ENCODE assay signal across 7 cellular contexts in genomic region chr19:46787040-46787330, GRCh38. TPM values are rescaled to one million over a fixed set of nuclear protein-coding genes. Genes with fewer than 3 reads are reported as not detected.
DNase-seq lines count a peak whose midpoint lies in the region; ATAC-seq lines count a peak whose summit lies in the region.

No MANE protein-coding gene starts in this region.

- peak overlapping the region; percentile 86 for H3K4me3 ChIP-seq in iPS-18c (ENCODE audit: insufficient read depth, low read depth, low read length)

- peaks cover 61% of the 10 kb centered on the region for H3K4me1 Mint-ChIP-seq in activated T-helper 1 cell treated with anti-CD3 and anti-CD28 coated beads, Interleukin-12 subunit alpha, Interleukin-12 subunit beta, Interleukin-2, Interleukin-4 antibody, amounts not matched to agents 30 ng/mL and 10 ng/mL and 1 ng/mL, durations not matched to agents 14 hours and 24 hours and 36 hours (ENCODE audit: low read depth)
- peaks cover 39 to 71% of the 10 kb centered on the region in 2 donors for H3K4me1 Mint-ChIP-seq in stimulated activated naive B cell treated with anti-CD40 and anti-IgM and Interleukin-4, amounts not matched to agents 10 μg/mL and 1 μg/mL and 100 μg/mL, for 72 hours

- H3K27me3 Mint-ChIP-seq in activated T-helper 1 cell treated with anti-CD3 and anti-CD28 coated beads, Interleukin-12 subunit alpha, Interleukin-12 subunit beta, Interleukin-2, Interleukin-4 antibody, amounts not matched to agents 30 ng/mL and 10 ng/mL and 1 ng/mL, durations not matched to agents 14 hours and 24 hours and 36 hours (ENCODE audit: insufficient read depth) = no peaks in the 10 kb centered on the region
- H3K27me3 Mint-ChIP-seq in stimulated activated naive B cell treated with anti-CD40 and anti-IgM and Interleukin-4, amounts not matched to agents 10 μg/mL and 1 μg/mL and 100 μg/mL, for 72 hours = no peaks in the 10 kb centered on the region

- no peaks in the 10 kb centered on the region for H3K9me3 ChIP-seq in iPS-18c (ENCODE audit: control insufficient read depth, insufficient read depth, low read length)

- ATAC-seq in stimulated activated naive B cell treated with anti-CD40 and anti-IgM and Interleukin-4, amounts not matched to agents 10 μg/mL and 1 μg/mL and 100 μg/mL, for 72 hours (replicated peaks) = no peak
- ATAC-seq in GM18909 (IDR thresholded peaks at IDR 0.05; ENCODE audit: poor library complexity, unreplicated experiment) = no peak

- DNase-seq in HT-29 (ENCODE audit: low spot score) (peak; percentile 84), SIG-M5 treated with dmso at 0.1 percent for 504 hours (lab: John Stamatoyannopoulos, UW; ENCODE audit: unreplicated experiment) (no peak), NCI-H187 treated with DMSO at 0.1 percent for 48 hours (lab: John Stamatoyannopoulos, UW) (no peak)
- no peak for DNase-seq in activated T-helper 1 cell treated with anti-CD3 and anti-CD28 coated beads, Interleukin-12 subunit alpha, Interleukin-12 subunit beta, Interleukin-2, Interleukin-4 antibody, amounts not matched to agents 30 ng/mL and 10 ng/mL and 1 ng/mL, durations not matched to agents 14 hours and 24 hours and 36 hours (ENCODE audit: low spot score)
- no peak for DNase-seq in stimulated activated naive B cell treated with anti-CD40 and anti-IgM and Interleukin-4, amounts not matched to agents 10 μg/mL and 1 μg/mL and 100 μg/mL, for 72 hours

- H3K27ac Mint-ChIP-seq in activated T-helper 1 cell treated with anti-CD3 and anti-CD28 coated beads, Interleukin-12 subunit alpha, Interleukin-12 subunit beta, Interleukin-2, Interleukin-4 antibody, amounts not matched to agents 30 ng/mL and 10 ng/mL and 1 ng/mL, durations not matched to agents 14 hours and 24 hours and 36 hours = peak overlapping the region; percentile 92
- H3K27ac Mint-ChIP-seq in stimulated activated naive B cell treated with anti-CD40 and anti-IgM and Interleukin-4, amounts not matched to agents 10 μg/mL and 1 μg/mL and 100 μg/mL, for 72 hours = peak overlapping the region; percentile 97

- H3K4me3 Mint-ChIP-seq in activated T-helper 1 cell treated with anti-CD3 and anti-CD28 coated beads, Interleukin-12 subunit alpha, Interleukin-12 subunit beta, Interleukin-2, Interleukin-4 antibody, amounts not matched to agents 30 ng/mL and 10 ng/mL and 1 ng/mL, durations not matched to agents 14 hours and 24 hours and 36 hours = peak overlapping the region; percentile 95
- H3K4me3 Mint-ChIP-seq in stimulated activated naive B cell treated with anti-CD40 and anti-IgM and Interleukin-4, amounts not matched to agents 10 μg/mL and 1 μg/mL and 100 μg/mL, for 72 hours = peak overlapping the region; percentile 98 to 99

- no peaks in the 10 kb centered on the region for H3K9me3 Mint-ChIP-seq in activated T-helper 1 cell treated with anti-CD3 and anti-CD28 coated beads, Interleukin-12 subunit alpha, Interleukin-12 subunit beta, Interleukin-2, Interleukin-4 antibody, amounts not matched to agents 30 ng/mL and 10 ng/mL and 1 ng/mL, durations not matched to agents 14 hours and 24 hours and 36 hours
- H3K9me3 Mint-ChIP-seq in stimulated activated naive B cell treated with anti-CD40 and anti-IgM and Interleukin-4, amounts not matched to agents 10 μg/mL and 1 μg/mL and 100 μg/mL, for 72 hours = no peaks in the 10 kb centered on the region

- intact Hi-C loops in activated T-helper 1 cell treated with anti-CD3 and anti-CD28 coated beads, Interleukin-12 subunit alpha, Interleukin-12 subunit beta, Interleukin-2, Interleukin-4 antibody, amounts not matched to agents 30 ng/mL and 10 ng/mL and 1 ng/mL, durations not matched to agents 14 hours and 24 hours and 36 hours (cut with micrococcal nuclease) = loop anchor here (5.0 to 10.0 kb wide), 3 partner anchors 185 to 325 kb away; partner anchors contain the start of genes CALM3 and ZC3H4

- peaks cover 52% of the 10 kb centered on the region for H3K36me3 Mint-ChIP-seq in activated T-helper 1 cell treated with anti-CD3 and anti-CD28 coated beads, Interleukin-12 subunit alpha, Interleukin-12 subunit beta, Interleukin-2, Interleukin-4 antibody, amounts not matched to agents 30 ng/mL and 10 ng/mL and 1 ng/mL, durations not matched to agents 14 hours and 24 hours and 36 hours (ENCODE audit: low read depth)
- H3K36me3 Mint-ChIP-seq in stimulated activated naive B cell treated with anti-CD40 and anti-IgM and Interleukin-4, amounts not matched to agents 10 μg/mL and 1 μg/mL and 100 μg/mL, for 72 hours = peaks cover 34 to 46% of the 10 kb centered on the region in 2 donors

RNA-seq across cellular contexts. Expression of gene SLC1A5, which starts 1.4 kb away (rescaled TPM):
- total RNA-seq in HT-29 (2014; rRNA removed; shearing (Covaris generic)) = 772 and 790 TPM in 2 replicates
- 264 and 267 TPM in 2 replicates for total RNA-seq in activated T-helper 1 cell treated with anti-CD3 and anti-CD28 coated beads, Interleukin-12 subunit alpha, Interleukin-12 subunit beta, Interleukin-2, Interleukin-4 antibody, amounts not matched to agents 30 ng/mL and 10 ng/mL and 1 ng/mL, durations not matched to agents 14 hours and 24 hours and 36 hours

RNA-seq across cellular contexts. Expression of gene STRN4, which starts 40.7 kb away (rescaled TPM):
- total RNA-seq in HT-29 (2014; rRNA removed; shearing (Covaris generic)) = 229 and 268 TPM in 2 replicates
- 106 and 116 TPM in 2 replicates for total RNA-seq in activated T-helper 1 cell treated with anti-CD3 and anti-CD28 coated beads, Interleukin-12 subunit alpha, Interleukin-12 subunit beta, Interleukin-2, Interleukin-4 antibody, amounts not matched to agents 30 ng/mL and 10 ng/mL and 1 ng/mL, durations not matched to agents 14 hours and 24 hours and 36 hours

RNA-seq across cellular contexts. Expression of gene FKRP, which starts 41.1 kb away (rescaled TPM):
- total RNA-seq in HT-29 (2014; rRNA removed; shearing (Covaris generic)) = 30.7 and 30.8 TPM in 2 replicates
- total RNA-seq in activated T-helper 1 cell treated with anti-CD3 and anti-CD28 coated beads, Interleukin-12 subunit alpha, Interleukin-12 subunit beta, Interleukin-2, Interleukin-4 antibody, amounts not matched to agents 30 ng/mL and 10 ng/mL and 1 ng/mL, durations not matched to agents 14 hours and 24 hours and 36 hours = 25.1 and 26.6 TPM in 2 replicates
